Comparison of ENCODE assay signal across 18 cellular contexts in genomic region chr9:82418334-82418733, GRCh38.
"Had no signal": no experiment of that assay in that cellular context is flagged by ENCODE, and none has a peak within 500 bp of the region (broad histone marks: within the 10 kb centered on the region; RNA-seq: fewer than 3 reads in every experiment).

No MANE protein-coding gene starts in this region.

- H3K27ac ChIP-seq: esophagus muscularis mucosa, left ventricle myocardium inferior, ovary, skin epidermis, stomach, thoracic aorta, vagina had no signal

- H3K4me3 ChIP-seq: esophagus muscularis mucosa, left ventricle myocardium inferior, ovary, skin epidermis, stomach, thoracic aorta, vagina had no signal

- H3K27me3 ChIP-seq: esophagus muscularis mucosa, ovary, stomach, vagina had no signal

- H3K9me3 ChIP-seq: ovary, stomach, thoracic aorta, vagina had no signal

- H3K4me3 Mint-ChIP-seq: activated CD4-positive, alpha-beta memory T cell treated with anti-CD3 and anti-CD28 coated beads for 36 hours; activated naive CD8-positive, alpha-beta T cell; activated T-cell treated with anti-CD3 and anti-CD28 coated beads, Interleukin-2, amount 50 U/mL, for 4 hours; T-helper 2 cell treated with Interferon-gamma antibody and Interleukin-4, amounts not matched to agents 5 μg/mL and 100 μg/mL, for 36 hours had no signal

- H3K4me1 ChIP-seq: left ventricle myocardium inferior, vagina had no signal

- H3K36me3 Mint-ChIP-seq: activated CD4-positive, alpha-beta memory T cell treated with anti-CD3 and anti-CD28 coated beads for 36 hours; activated naive CD8-positive, alpha-beta T cell had no signal

- DNase-seq: activated CD4-positive, alpha-beta memory T cell treated with anti-CD3 and anti-CD28 coated beads for 36 hours; activated CD4-positive, alpha-beta T cell treated with anti-CD3 and anti-CD28 coated beads for 1 hour; activated effector memory CD4-positive, alpha-beta T cell treated with anti-CD3 and anti-CD28 coated beads, Interleukin-2, amount 50 U/mL, for 16 hours; activated T-cell treated with anti-CD3 and anti-CD28 coated beads, Interleukin-2, amount 50 U/mL, for 4 hours; amygdala; head of caudate nucleus; left ventricle myocardium inferior; ovary; stimulated activated CD4-positive, alpha-beta T cell treated with anti-CD3 and anti-CD28 coated beads, Interleukin-4, amount 100 ng/mL, for 4 hours; stomach had no signal

- H3K36me3 ChIP-seq: esophagus muscularis mucosa, left ventricle myocardium inferior, ovary, stomach, thoracic aorta, vagina had no signal

- H3K27ac Mint-ChIP-seq: activated CD4-positive, alpha-beta memory T cell treated with anti-CD3 and anti-CD28 coated beads for 36 hours; activated naive CD8-positive, alpha-beta T cell; T-helper 2 cell treated with Interferon-gamma antibody and Interleukin-4, amounts not matched to agents 5 μg/mL and 100 μg/mL, for 36 hours had no signal

- FAIRE-seq: endometrium, islet of Langerhans had no signal

- ATAC-seq: activated T-cell treated with anti-CD3 and anti-CD28 coated beads, Interleukin-2, amount 50 U/mL, for 4 hours had no signal

- H3K27me3 Mint-ChIP-seq: activated CD4-positive, alpha-beta memory T cell treated with anti-CD3 and anti-CD28 coated beads for 36 hours; activated naive CD8-positive, alpha-beta T cell had no signal
